ENCODE assay signal across 9 cellular contexts in the genomic region with DNA sequence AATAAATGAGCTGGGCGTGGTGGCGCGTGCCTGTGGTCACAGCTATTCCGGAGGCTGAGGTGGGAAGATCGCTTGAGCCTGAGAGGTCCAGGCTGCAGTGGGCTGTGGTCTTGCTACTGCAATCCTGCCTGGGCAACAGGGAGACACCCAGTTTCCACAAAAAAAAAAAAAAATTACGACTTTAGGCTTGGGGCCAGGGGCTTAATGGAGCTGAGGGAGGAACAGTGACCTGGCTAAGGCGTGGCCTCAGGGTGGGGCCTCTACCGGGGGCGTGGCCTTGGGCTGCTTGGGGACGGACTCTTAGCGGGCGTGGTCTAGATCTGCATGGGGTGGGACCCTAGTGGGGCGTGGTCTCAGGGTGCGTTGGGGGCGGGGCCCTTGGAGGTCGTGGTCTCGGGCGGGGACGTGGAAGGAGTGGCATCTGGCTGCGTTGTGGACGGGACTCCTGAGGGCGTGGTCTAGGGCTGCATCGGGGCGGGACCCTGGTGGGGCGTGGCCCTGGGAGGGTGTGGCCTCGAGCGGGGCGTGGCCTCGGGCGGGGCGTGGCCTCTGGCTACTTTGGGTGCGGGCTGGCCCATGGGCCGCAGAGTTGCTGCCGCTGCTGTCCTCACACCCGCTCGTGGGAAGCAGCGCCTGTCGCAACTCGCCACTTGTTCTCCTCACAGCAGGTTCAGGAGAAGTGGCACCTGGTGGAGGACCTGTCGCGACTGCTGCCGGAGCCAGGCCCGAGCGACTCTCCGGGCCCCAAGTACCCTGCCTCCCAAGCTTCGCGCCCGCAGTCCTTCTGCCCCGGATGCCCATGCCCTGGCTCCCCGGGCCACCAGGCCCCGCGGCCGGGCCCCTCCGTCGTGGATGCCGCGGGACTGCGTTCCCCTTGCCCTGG. TPM values are rescaled to one million over a fixed set of nuclear protein-coding genes. Genes with fewer than 3 reads are reported as not detected.
DNase-seq lines count a peak whose midpoint lies in the region; ATAC-seq and TF ChIP-seq lines count a peak whose summit lies in the region.
"Had no signal": no experiment of that assay in that cellular context is flagged by ENCODE, and none has a peak within 500 bp of the region (broad histone marks: within the 10 kb centered on the region; RNA-seq: fewer than 3 reads in every experiment).

No MANE protein-coding gene starts in this region.

- CTCF ChIA-PET in activated CD4-positive, alpha-beta memory T cell treated with anti-CD3 and anti-CD28 coated beads for 36 hours (lab: Charles Lee), result interaction anchor here (1.0 to 2.9 kb wide), 2 partner anchors 10 to 36 kb away, joined by 7 to 13 read pairs; a partner anchor contains a TSS

- POLR2A ChIA-PET in activated CD4-positive, alpha-beta memory T cell treated with anti-CD3 and anti-CD28 coated beads for 36 hours (lab: Charles Lee), result interaction anchor here (0.6 to 2.1 kb wide), 12 partner anchors 11 to 1473 kb away, joined by 3 to 7 read pairs (median 5); a partner anchor contains a TSS

- peaks cover 45% of the 10 kb centered on the region for H3K36me3 Mint-ChIP-seq in activated CD4-positive, alpha-beta memory T cell treated with anti-CD3 and anti-CD28 coated beads for 36 hours
- H3K36me3 Mint-ChIP-seq in endothelial cell (ENCODE audit: low read depth, unreplicated experiment) (peaks cover 14% of the 10 kb centered on the region), natural killer cell (peaks cover 9% of the 10 kb centered on the region)

- intact Hi-C loops in activated CD4-positive, alpha-beta memory T cell treated with anti-CD3 and anti-CD28 coated beads for 36 hours (cut with micrococcal nuclease), result loop anchor here (1.0 kb wide), 1 partner anchor 10 kb away; a partner anchor contains a TSS
- intact Hi-C loops in natural killer cell (cut with micrococcal nuclease), result loop anchor here (1.0 kb wide), 1 partner anchor 74 kb away; a partner anchor contains a TSS

- peaks cover 56% of the 10 kb centered on the region for H3K4me1 Mint-ChIP-seq in activated CD4-positive, alpha-beta memory T cell treated with anti-CD3 and anti-CD28 coated beads for 36 hours (ENCODE audit: low read depth)
- H3K4me1 Mint-ChIP-seq in endothelial cell (ENCODE audit: unreplicated experiment) (peaks cover 14% of the 10 kb centered on the region), natural killer cell (peaks cover 60 to 68% of the 10 kb centered on the region in 2 donors)
- peaks cover 92% of the 10 kb centered on the region for H3K4me1 Mint-ChIP-seq in stimulated activated naive CD8-positive, alpha-beta T cell treated with anti-CD3 and anti-CD28 coated beads, Interleukin-15, amount 100 ng/mL, for 72 hours

- H3K9me3 Mint-ChIP-seq in activated CD4-positive, alpha-beta memory T cell treated with anti-CD3 and anti-CD28 coated beads for 36 hours, result no peaks in the 10 kb centered on the region
- H3K9me3 Mint-ChIP-seq in endothelial cell (ENCODE audit: unreplicated experiment) (no peaks in the 10 kb centered on the region), natural killer cell (no peaks in the 10 kb centered on the region)
- no peaks in the 10 kb centered on the region for H3K9me3 Mint-ChIP-seq in stimulated activated naive CD8-positive, alpha-beta T cell treated with anti-CD3 and anti-CD28 coated beads, Interleukin-15, amount 100 ng/mL, for 72 hours

- no peaks in the 10 kb centered on the region for H3K27me3 Mint-ChIP-seq in activated CD4-positive, alpha-beta memory T cell treated with anti-CD3 and anti-CD28 coated beads for 36 hours
- peaks cover 9% of the 10 kb centered on the region for H3K27me3 Mint-ChIP-seq in endothelial cell (ENCODE audit: unreplicated experiment)
- H3K27me3 Mint-ChIP-seq in natural killer cell (ENCODE audit: low read depth in 2 of 2), result no peaks in the 10 kb centered on the region
- no peaks in the 10 kb centered on the region for H3K27me3 Mint-ChIP-seq in stimulated activated naive CD8-positive, alpha-beta T cell treated with anti-CD3 and anti-CD28 coated beads, Interleukin-15, amount 100 ng/mL, for 72 hours

- TF ChIP-seq CTCF in endothelial cell (IDR thresholded peaks at IDR 0.05; ENCODE audit: unreplicated experiment), result no peak
- no peak for TF ChIP-seq CTCF in natural killer cell (IDR thresholded peaks at IDR 0.05)

- DNase-seq in COLO829 (ENCODE audit: low spot score) (peak; percentile 97), NK-92 (lab: John Stamatoyannopoulos, UW; ENCODE audit: unreplicated experiment) (peak; percentile 56), endothelial cell (ENCODE audit: low spot score) (peak; percentile 84), natural killer cell (peak; percentile 86)
- peak; percentile 98 for DNase-seq in activated CD4-positive, alpha-beta memory T cell treated with anti-CD3 and anti-CD28 coated beads for 36 hours
- DNase-seq in stimulated activated naive CD8-positive, alpha-beta T cell treated with anti-CD3 and anti-CD28 coated beads, Interleukin-15, amount 100 ng/mL, for 72 hours, result peak; percentile 98 to 100

- ATAC-seq in GM19463 (IDR thresholded peaks at IDR 0.05; ENCODE audit: unreplicated experiment) (peak; percentile 70), HG03521 (IDR thresholded peaks at IDR 0.05; ENCODE audit: unreplicated experiment) (peak; percentile 80), natural killer cell (peak; percentile 85 to 95 (median 85))
- peak; percentile 89 for ATAC-seq in stimulated activated naive CD8-positive, alpha-beta T cell treated with anti-CD3 and anti-CD28 coated beads, Interleukin-15, amount 100 ng/mL, for 72 hours

- peak overlapping the region; percentile 63 for H3K27ac Mint-ChIP-seq in activated CD4-positive, alpha-beta memory T cell treated with anti-CD3 and anti-CD28 coated beads for 36 hours
- no peak overlapping the region for H3K27ac Mint-ChIP-seq in endothelial cell (ENCODE audit: unreplicated experiment)
- peak overlapping the region; percentile 91 to 94 for H3K27ac Mint-ChIP-seq in natural killer cell
- H3K27ac Mint-ChIP-seq in stimulated activated naive CD8-positive, alpha-beta T cell treated with anti-CD3 and anti-CD28 coated beads, Interleukin-15, amount 100 ng/mL, for 72 hours, result peak overlapping the region in 1 of 2 donors; percentile 35

- H3K4me3 Mint-ChIP-seq in activated CD4-positive, alpha-beta memory T cell treated with anti-CD3 and anti-CD28 coated beads for 36 hours, result peak overlapping the region; percentile 31
- H3K4me3 Mint-ChIP-seq in endothelial cell (ENCODE audit: unreplicated experiment), result no peak overlapping the region
- H3K4me3 Mint-ChIP-seq in natural killer cell, result peak overlapping the region; percentile 79
- H3K4me3 Mint-ChIP-seq in stimulated activated naive CD8-positive, alpha-beta T cell treated with anti-CD3 and anti-CD28 coated beads, Interleukin-15, amount 100 ng/mL, for 72 hours, result peak overlapping the region; percentile 30 to 38

RNA-seq across cellular contexts. Expression of a gene that starts 5.8 kb away (rescaled TPM):
- total RNA-seq in activated CD4-positive, alpha-beta memory T cell treated with anti-CD3 and anti-CD28 coated beads for 36 hours, result not detected
- total RNA-seq in endothelial cell (ENCODE audit: unreplicated experiment), result not detected
- total RNA-seq in natural killer cell, result not detected
- total RNA-seq: T-helper 2 cell treated with Interferon-gamma antibody and Interleukin-4, amounts not matched to agents 100 ng/mL and 5 ng/mL, for 36 hours had no signal

RNA-seq across cellular contexts. Expression of a gene that starts 9.8 kb away (rescaled TPM):
- total RNA-seq in activated CD4-positive, alpha-beta memory T cell treated with anti-CD3 and anti-CD28 coated beads for 36 hours, result 100 to 1,000 TPM; 134 to 140 TPM
- total RNA-seq in endothelial cell (ENCODE audit: unreplicated experiment) (55.8 TPM), natural killer cell (100 to 1,000 TPM; 401 to 551 (median 435) TPM)

RNA-seq across cellular contexts. Expression of a gene that starts 11.9 kb away (rescaled TPM):
- 100 to 1,000 TPM; 157 to 162 TPM for total RNA-seq in activated CD4-positive, alpha-beta memory T cell treated with anti-CD3 and anti-CD28 coated beads for 36 hours
- total RNA-seq in endothelial cell (ENCODE audit: unreplicated experiment) (292 TPM), natural killer cell (100 to 1,000 TPM; 653 to 825 (median 687) TPM)

RNA-seq across cellular contexts. Expression of a gene that starts 28.0 kb away (rescaled TPM):
- total RNA-seq in activated CD4-positive, alpha-beta memory T cell treated with anti-CD3 and anti-CD28 coated beads for 36 hours, result 10 to 100 TPM; 79.2 to 87.7 TPM
- total RNA-seq in endothelial cell (ENCODE audit: unreplicated experiment) (72.6 TPM), natural killer cell (10 to 100 TPM; 41.2 to 62.1 (median 43.5) TPM)

RNA-seq across cellular contexts. Expression of a gene that starts 46.4 kb away (rescaled TPM):
- total RNA-seq in activated CD4-positive, alpha-beta memory T cell treated with anti-CD3 and anti-CD28 coated beads for 36 hours, result 100 to 1,000 TPM; 188 to 193 TPM
- total RNA-seq in endothelial cell (ENCODE audit: unreplicated experiment), result 23.8 TPM
- 1 to 10 TPM; 2.1 to 5.1 (median 3.9) TPM for total RNA-seq in natural killer cell

Comparison
In these comparisons a context has a peak if more than half of its experiments do, and no peak if none do; other contexts are left out.
1. Peak in every context shown above with its lines: DNase-seq and ATAC-seq.